31 cellular contexts compared by ENCODE assay signal in the genomic region with DNA sequence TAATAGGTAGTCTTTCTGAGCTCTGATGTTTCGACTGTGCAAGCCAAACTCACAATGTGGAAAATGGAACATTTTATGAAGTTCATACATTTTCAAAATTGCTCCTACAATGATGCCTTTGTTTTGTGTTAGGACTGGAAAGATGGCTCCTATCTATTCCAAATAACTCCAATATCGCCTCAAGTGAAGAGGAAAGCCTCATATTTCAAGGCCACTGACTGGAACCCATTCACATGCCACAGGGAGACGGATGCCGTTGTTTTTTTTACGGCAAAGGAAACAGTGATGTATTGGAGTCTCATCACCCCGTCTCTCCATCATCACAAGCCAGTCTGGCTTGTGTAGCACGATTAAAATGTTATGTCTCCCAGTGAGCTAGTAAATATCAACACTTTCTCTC.
"Had no signal": no experiment of that assay in that cellular context is flagged by ENCODE, and none has a peak within 500 bp of the region (broad histone marks: within the 10 kb centered on the region; RNA-seq: fewer than 3 reads in every experiment).

No MANE protein-coding gene starts in this region.

- H3K9me3 ChIP-seq: body of pancreas, gastrocnemius medialis had no signal

- H3K27me3 ChIP-seq: body of pancreas, gastrocnemius medialis had no signal

- DNase-seq: activated B cell treated with CpG ODN at 0.5 μM for 24 hours; activated CD4-positive, alpha-beta T cell treated with anti-CD3 and anti-CD28 coated beads for 48 hours; activated CD4-positive, alpha-beta T cell treated with anti-CD3 and anti-CD28 coated beads, Interleukin-2, amount 50 U/mL, for 1 hour; activated CD4-positive, alpha-beta T cell treated with anti-CD3 and anti-CD28 coated beads, Interleukin-2, amount 50 U/mL, for 48 hours; activated CD8-positive, alpha-beta memory T cell treated with anti-CD3 and anti-CD28 coated beads for 24 hours; activated CD8-positive, alpha-beta T cell treated with anti-CD3 and anti-CD28 coated beads for 36 hours; activated effector memory CD4-positive, alpha-beta T cell treated with Interleukin-2 at 50 U/mL for 16 hours; activated gamma-delta T cell treated with Interleukin-2 at 50 U/mL for 16 hours; activated naive CD4-positive, alpha-beta T cell treated with anti-CD3 and anti-CD28 coated beads, Interleukin-2, amount 50 U/mL, for 16 hours; activated naive CD4-positive, alpha-beta T cell treated with Interleukin-2 at 50 U/mL for 16 hours; activated T-cell treated with anti-CD3 and anti-CD28 coated beads, Interleukin-2, amount 50 U/mL, for 4 hours; amniotic stem cell; anterior cingulate cortex; body of pancreas; caudate nucleus; cortex of kidney; dermis blood vessel endothelial cell; effector CD4-positive, alpha-beta T cell; effector memory CD8-positive, alpha-beta T cell; foreskin fibroblast; gastrocnemius medialis; glutamatergic neuron; T-helper 1 cell; T-helper 17 cell; T1000; WERI-Rb-1 had no signal

- H3K9me3 Mint-ChIP-seq: activated B cell treated with CpG ODN at 0.5 μM for 24 hours; activated CD8-positive, alpha-beta T cell treated with anti-CD3 and anti-CD28 coated beads for 36 hours; activated T-cell treated with anti-CD3 and anti-CD28 coated beads, Interleukin-2, amount 50 U/mL, for 4 hours; activated T-helper 17 cell treated with anti-CD3 and anti-CD28 coated beads, Interleukin-2, amount 50 U/mL, for 72 hours; effector memory CD8-positive, alpha-beta T cell; T-helper 2 cell treated with Interferon-gamma antibody and Interleukin-4, amounts not matched to agents 5 μg/mL and 100 μg/mL, for 36 hours had no signal

- H3K36me3 ChIP-seq: gastrocnemius medialis, WERI-Rb-1 had no signal

- H3K36me3 Mint-ChIP-seq: activated naive CD8-positive, alpha-beta T cell had no signal

- H3K4me3 ChIP-seq: body of pancreas, gastrocnemius medialis had no signal

- H3K27ac Mint-ChIP-seq: activated B cell treated with CpG ODN at 0.5 μM for 24 hours; activated CD8-positive, alpha-beta T cell treated with anti-CD3 and anti-CD28 coated beads for 36 hours; activated naive CD8-positive, alpha-beta T cell; activated T-helper 17 cell treated with anti-CD3 and anti-CD28 coated beads, Interleukin-2, amount 50 U/mL, for 72 hours; effector memory CD8-positive, alpha-beta T cell; T-helper 17 cell; T-helper 2 cell treated with Interferon-gamma antibody and Interleukin-4, amounts not matched to agents 5 μg/mL and 100 μg/mL, for 36 hours had no signal

- ATAC-seq: activated CD4-positive, CD25-positive, alpha-beta regulatory T cell treated with anti-CD3 and anti-CD28 coated beads, Interleukin-2, amount 50 U/mL, for 24 hours; activated CD8-positive, alpha-beta T cell treated with anti-CD3 and anti-CD28 coated beads for 36 hours; activated T-cell treated with anti-CD3 and anti-CD28 coated beads, Interleukin-2, amount 50 U/mL, for 4 hours; activated T-helper 17 cell treated with anti-CD3 and anti-CD28 coated beads, Interleukin-2, amount 50 U/mL, for 72 hours; body of pancreas; effector memory CD8-positive, alpha-beta T cell; esophagus mucosa; gastrocnemius medialis; T-helper 17 cell had no signal

- H3K4me3 Mint-ChIP-seq: activated B cell treated with CpG ODN at 0.5 μM for 24 hours; activated CD8-positive, alpha-beta T cell treated with anti-CD3 and anti-CD28 coated beads for 36 hours; activated naive CD8-positive, alpha-beta T cell; activated T-cell treated with anti-CD3 and anti-CD28 coated beads, Interleukin-2, amount 50 U/mL, for 4 hours; activated T-helper 17 cell treated with anti-CD3 and anti-CD28 coated beads, Interleukin-2, amount 50 U/mL, for 72 hours; effector memory CD8-positive, alpha-beta T cell; T-helper 17 cell; T-helper 2 cell treated with Interferon-gamma antibody and Interleukin-4, amounts not matched to agents 5 μg/mL and 100 μg/mL, for 36 hours had no signal

- H3K4me1 ChIP-seq: body of pancreas, gastrocnemius medialis had no signal

- H3K4me1 Mint-ChIP-seq: activated B cell treated with CpG ODN at 0.5 μM for 24 hours; activated T-helper 17 cell treated with anti-CD3 and anti-CD28 coated beads, Interleukin-2, amount 50 U/mL, for 72 hours had no signal

- H3K27ac ChIP-seq: body of pancreas, gastrocnemius medialis, WERI-Rb-1 had no signal
